Comparison of ENCODE assay signal across 21 cellular contexts in genomic region chr17:70829876-70830275, GRCh38.
"Had no signal": no experiment of that assay in that cellular context is flagged by ENCODE, and none has a peak within 500 bp of the region (broad histone marks: within the 10 kb centered on the region; RNA-seq: fewer than 3 reads in every experiment).

No MANE protein-coding gene starts in this region.

- H3K4me1 ChIP-seq: ascending aorta, stomach, suprapubic skin, tibial nerve had no signal

- H3K27ac ChIP-seq: ascending aorta, coronary artery, stomach, suprapubic skin, tibial nerve had no signal

- H3K4me1 Mint-ChIP-seq: activated CD4-positive, alpha-beta memory T cell treated with anti-CD3 and anti-CD28 coated beads, Interleukin-2, amount 10 ng/mL, durations not matched to agents 7 days and 5 days; activated CD4-positive, alpha-beta T cell treated with anti-CD3 and anti-CD28 coated beads, Interleukin-2, amount 10 ng/mL, durations not matched to agents 24 days and 14 days; activated naive CD4-positive, alpha-beta T cell treated with anti-CD3 and anti-CD28 coated beads, Interleukin-2, amount 50 U/mL, for 24 hours; naive thymus-derived CD4-positive, alpha-beta T cell; stimulated activated memory B cell treated with anti-CD40 and anti-IgM and Interleukin-4, amounts not matched to agents 10 μg/mL and 1 μg/mL and 100 μg/mL, for 72 hours; T-helper 17 cell had no signal

- H3K36me3 ChIP-seq: ascending aorta, stomach, suprapubic skin, tibial nerve had no signal

- H3K36me3 Mint-ChIP-seq: activated naive CD4-positive, alpha-beta T cell treated with anti-CD3 and anti-CD28 coated beads, Interleukin-2, amount 50 U/mL, for 24 hours; naive thymus-derived CD4-positive, alpha-beta T cell; stimulated activated memory B cell treated with anti-CD40 and anti-IgM and Interleukin-4, amounts not matched to agents 10 μg/mL and 1 μg/mL and 100 μg/mL, for 72 hours had no signal

- H3K4me2 ChIP-seq: smooth muscle cell had no signal

- H3K4me3 Mint-ChIP-seq: activated CD4-positive, alpha-beta memory T cell treated with anti-CD3 and anti-CD28 coated beads, Interleukin-2, amount 10 ng/mL, durations not matched to agents 7 days and 5 days; activated CD4-positive, alpha-beta T cell treated with anti-CD3 and anti-CD28 coated beads, Interleukin-2, amount 10 ng/mL, durations not matched to agents 24 days and 14 days; activated naive CD4-positive, alpha-beta T cell treated with anti-CD3 and anti-CD28 coated beads, Interleukin-2, amount 50 U/mL, for 24 hours; naive thymus-derived CD4-positive, alpha-beta T cell; neural crest cell; stimulated activated memory B cell treated with anti-CD40 and anti-IgM and Interleukin-4, amounts not matched to agents 10 μg/mL and 1 μg/mL and 100 μg/mL, for 72 hours; T-helper 17 cell had no signal

- H3K9me3 ChIP-seq: ascending aorta, stomach, suprapubic skin, tibial nerve had no signal

- H3K27me3 ChIP-seq: ascending aorta, stomach, suprapubic skin, tibial nerve had no signal

- H3K4me3 ChIP-seq: ascending aorta, coronary artery, smooth muscle cell, stomach, suprapubic skin, tibial nerve had no signal

- H3K9me3 Mint-ChIP-seq: stimulated activated memory B cell treated with anti-CD40 and anti-IgM and Interleukin-4, amounts not matched to agents 10 μg/mL and 1 μg/mL and 100 μg/mL, for 72 hours had no signal

- ATAC-seq: left lobe of liver; naive thymus-derived CD4-positive, alpha-beta T cell; sciatic nerve; stimulated activated memory B cell treated with anti-CD40 and anti-IgM and Interleukin-4, amounts not matched to agents 10 μg/mL and 1 μg/mL and 100 μg/mL, for 72 hours; T-helper 17 cell had no signal

- DNase-seq: activated CD4-positive, alpha-beta memory T cell treated with anti-CD3 and anti-CD28 coated beads, Interleukin-2, amount 10 ng/mL, durations not matched to agents 7 days and 5 days; activated CD4-positive, alpha-beta T cell treated with anti-CD3 and anti-CD28 coated beads, Interleukin-2, amount 10 ng/mL, durations not matched to agents 24 days and 14 days; activated CD4-positive, CD25-positive, alpha-beta regulatory T cell; activated gamma-delta T cell; erythroblast; naive thymus-derived CD4-positive, alpha-beta T cell; occipital lobe; posterior cingulate gyrus; stimulated activated CD4-positive, alpha-beta T cell treated with anti-CD3 and anti-CD28 coated beads, Interleukin-15, amount 100 ng/mL, for 24 hours; stomach; T-helper 17 cell had no signal

- H3K27me3 Mint-ChIP-seq: activated CD4-positive, alpha-beta memory T cell treated with anti-CD3 and anti-CD28 coated beads, Interleukin-2, amount 10 ng/mL, durations not matched to agents 7 days and 5 days; activated CD4-positive, alpha-beta T cell treated with anti-CD3 and anti-CD28 coated beads, Interleukin-2, amount 10 ng/mL, durations not matched to agents 24 days and 14 days; activated naive CD4-positive, alpha-beta T cell treated with anti-CD3 and anti-CD28 coated beads, Interleukin-2, amount 50 U/mL, for 24 hours; naive thymus-derived CD4-positive, alpha-beta T cell; stimulated activated memory B cell treated with anti-CD40 and anti-IgM and Interleukin-4, amounts not matched to agents 10 μg/mL and 1 μg/mL and 100 μg/mL, for 72 hours; T-helper 17 cell had no signal

- H3K27ac Mint-ChIP-seq: activated CD4-positive, alpha-beta memory T cell treated with anti-CD3 and anti-CD28 coated beads, Interleukin-2, amount 10 ng/mL, durations not matched to agents 7 days and 5 days; activated CD4-positive, alpha-beta T cell treated with anti-CD3 and anti-CD28 coated beads, Interleukin-2, amount 10 ng/mL, durations not matched to agents 24 days and 14 days; activated naive CD4-positive, alpha-beta T cell treated with anti-CD3 and anti-CD28 coated beads, Interleukin-2, amount 50 U/mL, for 24 hours; naive thymus-derived CD4-positive, alpha-beta T cell; stimulated activated memory B cell treated with anti-CD40 and anti-IgM and Interleukin-4, amounts not matched to agents 10 μg/mL and 1 μg/mL and 100 μg/mL, for 72 hours; T-helper 17 cell had no signal
